Comparison of ENCODE assay signal across 8 cellular contexts in genomic region chr19:49877879-49878743, GRCh38. TPM values are rescaled to one million over a fixed set of nuclear protein-coding genes. Genes with fewer than 3 reads are reported as not detected.
DNase-seq lines count a peak whose midpoint lies in the region; ATAC-seq and TF ChIP-seq lines count a peak whose summit lies in the region.

No MANE protein-coding gene starts in this region.

- H3K9me3 ChIP-seq in psoas muscle (no peaks in the 10 kb centered on the region), uterus (no peaks in the 10 kb centered on the region)

- no peaks in the 10 kb centered on the region for H3K27me3 ChIP-seq in psoas muscle (ENCODE audit: insufficient read depth in 3 of 3, low read length in 2 of 3)
- no peaks in the 10 kb centered on the region for H3K27me3 ChIP-seq in uterus

- TF ChIP-seq CTCF in GM13977 (IDR thresholded peaks at IDR 0.05; ENCODE audit: extremely low read depth, insufficient read depth, missing control alignments) (no peak), psoas muscle (IDR thresholded peaks at IDR 0.05) (no peak), uterus (IDR thresholded peaks at IDR 0.05) (peak in 1 of 4 experiments; percentile 20)

- WGBS in psoas muscle, 3 donors = 6 to 10% (median 8%) methylated on average over 33 to 41 of the region's 41 CpGs

- peak overlapping the region; percentile 69 for H3K4me3 ChIP-seq in psoas muscle
- H3K4me3 ChIP-seq in uterus = peak overlapping the region; percentile 51 to 100

- in situ Hi-C loops in GM13977 (cut with MboI; ENCODE audit: low pct_unique_long_range_greater_than_20kb, low sequenced_read_pairs, unreplicated experiment) = no loop called here

- H3K4me1 ChIP-seq in psoas muscle (peaks cover 35% of the 10 kb centered on the region), uterus (peaks cover 0 to 7% of the 10 kb centered on the region in 2 donors)

- DNase-seq in GM13977 (ENCODE audit: low spot score) = peak; percentile 98
- DNase-seq in NCI-H1417 (lab: John Stamatoyannopoulos, UW) = peak; percentile 96 to 97 (median 97)
- peak; percentile 84 to 92 for DNase-seq in SW 1271 (lab: John Stamatoyannopoulos, UW)
- DNase-seq in amygdala (lab: John Stamatoyannopoulos, UW) = peak in 54 of 56 donors; percentile 82 to 99 (median 95)
- DNase-seq in left ventricle myocardium superior = peak; percentile 99
- DNase-seq in psoas muscle = peak; percentile 99
- DNase-seq in uterus = peak; percentile 98 to 99

- intact Hi-C loops in left ventricle myocardium superior (cut with micrococcal nuclease) = no loop called here
- intact Hi-C loops in psoas muscle (cut with DNase I) = loop anchor here in 1 of 2 donors (5.0 kb wide), 1 partner anchor 381 kb away; the partner anchor contains the start of gene RPS11
- intact Hi-C loops in uterus (cut with DNase I; ENCODE audit: low total_unique reads) = no loop called here

- peaks cover 5 to 54% of the 10 kb centered on the region in 2 donors for H3K36me3 ChIP-seq in psoas muscle (ENCODE audit: insufficient read depth in 1 of 2, low read depth in 1 of 2)
- no peaks in the 10 kb centered on the region for H3K36me3 ChIP-seq in uterus

- H3K27ac ChIP-seq in psoas muscle (peak overlapping the region; percentile 92), uterus (peak overlapping the region; percentile 96 to 100)

- no peak for TF ChIP-seq POLR2A in uterus (IDR thresholded peaks at IDR 0.05)

- ATAC-seq in HG02798 (IDR thresholded peaks at IDR 0.05; ENCODE audit: poor library complexity, unreplicated experiment) = peak; percentile 61
- peak; percentile 73 for ATAC-seq in left ventricle myocardium superior
- ATAC-seq in psoas muscle = peak; percentile 74 to 77 (median 74)

RNA-seq across cellular contexts. Expression of gene TBC1D17, which starts 0.6 kb away (rescaled TPM):
- total RNA-seq in left ventricle myocardium superior = 47.7 TPM
- 100 to 1,000 TPM in 2 of 4 donors, 10 to 100 TPM in 2; 81.8 to 107 (median 94.8) TPM for total RNA-seq in psoas muscle
- polyA plus RNA-seq in psoas muscle = 10 to 100 TPM; 36.3 to 62.0 (median 52.6) TPM
- 10 to 100 TPM in 3 of 4 donors, 1 to 10 TPM in 1; 9.1 to 44.1 (median 12.5) TPM for total RNA-seq in uterus

RNA-seq across cellular contexts. Expression of gene AKT1S1, which starts 1.0 kb away (rescaled TPM):
- total RNA-seq in left ventricle myocardium superior = 41.2 TPM
- 10 to 100 TPM; 56.0 to 82.8 (median 57.2) TPM for total RNA-seq in psoas muscle
- 100 to 1,000 TPM in 1 of 3 donors, 10 to 100 TPM in 2; 48.0 to 103 (median 76.0) TPM for polyA plus RNA-seq in psoas muscle
- total RNA-seq in uterus = 10 to 100 TPM in 1 of 4 donors, 1 to 10 TPM in 3; 2.6 to 26.7 (median 5.9) TPM

RNA-seq across cellular contexts. Expression of gene PNKP, which starts 10.7 kb away (rescaled TPM):
- total RNA-seq in left ventricle myocardium superior = 39.1 TPM
- total RNA-seq in psoas muscle = 10 to 100 TPM; 20.6 to 28.2 (median 23.9) TPM
- 10 to 100 TPM; 16.7 to 31.9 (median 18.2) TPM for polyA plus RNA-seq in psoas muscle
- 100 to 1,000 TPM in 1 of 4 donors, 10 to 100 TPM in 3; 47.7 to 104 (median 77.7) TPM for total RNA-seq in uterus

RNA-seq across cellular contexts. Expression of gene IL4I1, which starts 18.6 kb away (rescaled TPM):
- total RNA-seq in left ventricle myocardium superior (not detected), psoas muscle (1 to 10 TPM in 1 of 4 donors, under 1 TPM in 3; 0.21 to 3.3 (median 0.46) TPM), uterus (1 to 10 TPM in 1 of 4 donors, under 1 TPM in 1, not detected in 2; 0.82 to 1.2 TPM)
- under 1 TPM; 0.05 to 0.46 (median 0.27) TPM for polyA plus RNA-seq in psoas muscle

RNA-seq across cellular contexts. Expression of gene PTOV1, which starts 27.2 kb away (rescaled TPM):
- total RNA-seq in left ventricle myocardium superior (127 TPM), psoas muscle (100 to 1,000 TPM in 3 of 4 donors, 10 to 100 TPM in 1; 93.2 to 189 (median 151) TPM), uterus (100 to 1,000 TPM in 1 of 4 donors, 10 to 100 TPM in 3; 46.2 to 156 (median 82.0) TPM)
- 100 to 1,000 TPM in 2 of 3 donors, 10 to 100 TPM in 1; 72.1 to 122 (median 106) TPM for polyA plus RNA-seq in psoas muscle

Comparison
In these comparisons a context has a peak if more than half of its experiments do, and no peak if none do; other contexts are left out.
1. Peak in every context shown above with its lines: DNase-seq, ATAC-seq, H3K4me3 ChIP-seq and H3K27ac ChIP-seq.